In the genomic region with DNA sequence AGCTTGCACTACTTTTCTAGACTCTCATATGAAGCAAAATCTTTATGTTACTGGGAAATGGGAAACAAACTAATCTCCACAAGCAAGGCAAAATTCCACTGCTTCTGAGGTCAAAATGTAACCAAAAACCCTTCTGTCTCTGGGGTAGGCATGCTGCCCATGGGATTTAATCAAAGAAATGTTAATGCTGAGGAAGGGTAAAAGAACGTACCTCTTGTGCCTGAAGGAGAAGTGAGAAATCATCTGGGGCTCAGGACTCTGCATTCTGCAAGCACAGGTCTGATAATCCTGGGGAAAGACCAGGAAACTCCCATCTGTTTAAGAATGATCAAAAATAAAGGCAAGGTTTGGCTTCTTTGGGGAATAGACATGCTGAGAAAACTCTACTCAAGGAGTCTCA, we compare ENCODE assay signal across 1 cellular context.
TF ChIP-seq lines count a peak whose summit lies in the region.

No MANE protein-coding gene starts in this region.

TF ChIP-seq in WTC11, 78 proteins besides CTCF, POLR2A, EP300 and RAD21 (continued from another document):
- TF ChIP-seq SMAD3 (CRISPR knock-in tag; IDR thresholded peaks at IDR 0.05; ENCODE audit: borderline replicate concordance): no peak
- no peak for TF ChIP-seq SOX15 (CRISPR knock-in tag; IDR thresholded peaks at IDR 0.05)
- no peak for TF ChIP-seq ZSCAN18 (CRISPR knock-in tag; IDR thresholded peaks at IDR 0.05)
- no peak for TF ChIP-seq ESRRA (CRISPR knock-in tag; IDR thresholded peaks at IDR 0.05; ENCODE audit: borderline replicate concordance)
- TF ChIP-seq, protein P1, sequence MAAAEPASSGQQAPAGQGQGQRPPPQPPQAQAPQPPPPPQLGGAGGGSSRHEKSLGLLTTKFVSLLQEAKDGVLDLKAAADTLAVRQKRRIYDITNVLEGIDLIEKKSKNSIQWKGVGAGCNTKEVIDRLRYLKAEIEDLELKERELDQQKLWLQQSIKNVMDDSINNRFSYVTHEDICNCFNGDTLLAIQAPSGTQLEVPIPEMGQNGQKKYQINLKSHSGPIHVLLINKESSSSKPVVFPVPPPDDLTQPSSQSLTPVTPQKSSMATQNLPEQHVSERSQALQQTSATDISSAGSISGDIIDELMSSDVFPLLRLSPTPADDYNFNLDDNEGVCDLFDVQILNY (CRISPR knock-in tag; IDR thresholded peaks at IDR 0.05): no peak
- no peak for TF ChIP-seq GTF2I (CRISPR knock-in tag; conservative IDR thresholded peaks at IDR 0.05)
- TF ChIP-seq, protein P2, sequence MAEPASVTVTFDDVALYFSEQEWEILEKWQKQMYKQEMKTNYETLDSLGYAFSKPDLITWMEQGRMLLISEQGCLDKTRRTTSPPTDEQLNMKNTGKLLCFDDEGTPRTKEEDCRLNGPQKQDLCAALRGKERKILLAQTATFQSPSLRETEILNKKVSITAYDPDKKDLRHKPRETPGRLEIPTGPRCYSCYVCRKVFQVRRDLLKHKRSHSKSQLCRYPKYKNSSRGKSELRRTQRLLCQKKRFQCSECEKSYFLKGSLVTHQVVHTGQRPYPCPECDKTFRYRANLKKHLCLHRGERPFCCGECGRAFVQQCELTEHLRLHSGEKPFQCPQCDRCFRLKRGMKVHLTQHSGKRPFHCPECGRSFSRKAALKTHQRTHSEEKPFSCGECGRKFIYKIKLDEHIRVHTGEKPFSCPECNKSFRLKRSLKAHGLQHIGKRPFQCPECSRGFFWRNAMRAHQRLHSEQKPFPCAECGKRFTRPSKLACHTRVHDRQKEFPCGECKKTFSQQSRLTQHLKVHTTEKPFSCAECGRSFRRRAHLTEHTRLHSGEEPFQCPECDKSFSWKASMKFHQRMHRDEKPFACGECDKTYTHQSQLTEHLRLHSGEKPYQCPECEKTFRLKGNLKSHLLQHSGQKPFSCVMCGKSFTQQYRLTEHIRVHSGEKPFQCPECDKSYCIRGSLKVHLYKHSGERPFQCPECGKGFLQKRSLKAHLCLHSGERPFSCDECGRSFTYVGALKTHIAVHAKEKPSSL (CRISPR knock-in tag; conservative IDR thresholded peaks at IDR 0.05): no peak
